ENCODE assay signal across 12 cellular contexts in the genomic region with DNA sequence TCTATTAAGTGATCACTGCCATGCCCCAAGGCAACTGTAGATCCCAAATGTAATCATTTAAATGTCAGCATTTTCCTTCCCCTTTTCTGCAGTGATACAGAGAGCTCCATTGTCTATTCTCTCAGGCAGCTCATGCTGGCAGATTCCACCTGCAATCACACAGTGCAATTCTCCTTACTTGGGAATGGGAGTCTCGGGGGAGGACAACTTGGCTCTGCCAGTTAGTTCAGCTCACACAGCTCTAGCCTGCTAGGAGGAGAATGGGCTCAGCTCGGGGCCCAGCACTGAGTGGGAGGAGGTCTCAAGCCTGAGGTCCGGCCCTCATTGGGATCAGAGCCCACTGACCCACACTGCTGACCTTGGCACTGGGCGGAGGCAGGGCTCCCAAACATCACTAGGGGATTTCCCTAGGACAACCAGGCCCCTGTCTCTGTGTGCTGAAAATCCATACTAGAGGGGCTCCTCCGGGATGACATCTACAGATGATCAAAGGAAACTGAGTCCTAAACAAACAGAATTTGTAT.
DNase-seq lines count a peak whose midpoint lies in the region; ATAC-seq, FAIRE-seq and TF ChIP-seq lines count a peak whose summit lies in the region.
"Had no signal": no experiment of that assay in that cellular context is flagged by ENCODE, and none has a peak within 500 bp of the region (broad histone marks: within the 10 kb centered on the region; RNA-seq: fewer than 3 reads in every experiment).

No MANE protein-coding gene starts in this region.

- DNase-seq in HAP-1 (ENCODE audit: low spot score in 2 of 2) (peak; percentile 23 to 37), heart right ventricle (peak in 1 of 2 donors; percentile 30), ovary (peak; percentile 23 to 78 (median 48)), GM12891 (ENCODE audit: insufficient read length, low spot score) (no peak), H4 (ENCODE audit: low spot score) (no peak), DMS53 treated with DMSO at 0.1 percent for 48 hours (lab: John Stamatoyannopoulos, UW; ENCODE audit: unreplicated experiment) (no peak)
- no peak for DNase-seq in activated T-cell treated with anti-CD3 and anti-CD28 coated beads, Interleukin-2, amount 50 U/mL, for 24 hours
- DNase-seq: T-helper 2 cell had no signal

- H3K4me3 ChIP-seq in HAP-1 (no peak overlapping the region), heart right ventricle (no peak overlapping the region), ovary (no peak overlapping the region)
- H3K4me3 ChIP-seq: BLaER1 treated with 17β-estradiol and CSF1 and Interleukin-3, amounts not matched to agents 10 nM and 100 nM had no signal

- no peaks in the 10 kb centered on the region for H3K36me3 ChIP-seq in HAP-1 (replicated peaks)
- no peaks in the 10 kb centered on the region for H3K36me3 ChIP-seq in heart right ventricle
- H3K36me3 ChIP-seq in ovary, result no peaks in the 10 kb centered on the region
- H3K36me3 ChIP-seq: BLaER1 treated with 17β-estradiol and CSF1 and Interleukin-3, amounts not matched to agents 10 nM and 100 nM had no signal

- no peak for FAIRE-seq in GM12891 (lab: Jason Lieb, UNC)

- H3K27ac ChIP-seq in heart right ventricle (no peak overlapping the region), ovary (no peak overlapping the region)
- H3K27ac ChIP-seq: BLaER1 treated with 17β-estradiol and CSF1 and Interleukin-3, amounts not matched to agents 10 nM and 100 nM had no signal

- in situ Hi-C loops in HAP-1 (cut with MboI; ENCODE audit: low sequenced_read_pairs), result loop anchor here (25.0 kb wide), 1 partner anchor 497 kb away; no protein-coding TSS in a partner anchor

- H3K27ac Mint-ChIP-seq in activated T-cell treated with anti-CD3 and anti-CD28 coated beads, Interleukin-2, amount 50 U/mL, for 24 hours, result no peak overlapping the region
- H3K27ac Mint-ChIP-seq: dendritic cell treated with granulocyte-macrophage colony-stimulating factor and Interleukin-4, amounts not matched to agents 40 ng/mL and 50 ng/mL, for 4 days had no signal

- no peak overlapping the region for H3K4me3 Mint-ChIP-seq in activated T-cell treated with anti-CD3 and anti-CD28 coated beads, Interleukin-2, amount 50 U/mL, for 24 hours
- H3K4me3 Mint-ChIP-seq: dendritic cell treated with granulocyte-macrophage colony-stimulating factor and Interleukin-4, amounts not matched to agents 40 ng/mL and 50 ng/mL, for 4 days had no signal

- H3K9me3 ChIP-seq in HAP-1, result no peaks in the 10 kb centered on the region
- no peaks in the 10 kb centered on the region for H3K9me3 ChIP-seq in heart right ventricle
- no peaks in the 10 kb centered on the region for H3K9me3 ChIP-seq in ovary
- H3K9me3 ChIP-seq: BLaER1 treated with 17β-estradiol and CSF1 and Interleukin-3, amounts not matched to agents 10 nM and 100 nM had no signal

- no peaks in the 10 kb centered on the region for H3K27me3 Mint-ChIP-seq in activated T-cell treated with anti-CD3 and anti-CD28 coated beads, Interleukin-2, amount 50 U/mL, for 24 hours
- H3K27me3 Mint-ChIP-seq: dendritic cell treated with granulocyte-macrophage colony-stimulating factor and Interleukin-4, amounts not matched to agents 40 ng/mL and 50 ng/mL, for 4 days; progenitor cell of endocrine pancreas had no signal

- no peaks in the 10 kb centered on the region for H3K9me3 Mint-ChIP-seq in activated T-cell treated with anti-CD3 and anti-CD28 coated beads, Interleukin-2, amount 50 U/mL, for 24 hours
- H3K9me3 Mint-ChIP-seq: dendritic cell treated with granulocyte-macrophage colony-stimulating factor and Interleukin-4, amounts not matched to agents 40 ng/mL and 50 ng/mL, for 4 days had no signal

- no peaks in the 10 kb centered on the region for H3K27me3 ChIP-seq in HAP-1 (ENCODE audit: low read depth)
- no peaks in the 10 kb centered on the region for H3K27me3 ChIP-seq in heart right ventricle
- no peaks in the 10 kb centered on the region for H3K27me3 ChIP-seq in ovary
- H3K27me3 ChIP-seq: BLaER1 treated with 17β-estradiol and CSF1 and Interleukin-3, amounts not matched to agents 10 nM and 100 nM had no signal

- TF ChIP-seq CTCF in heart right ventricle (IDR thresholded peaks at IDR 0.05) (no peak), ovary (IDR thresholded peaks at IDR 0.05) (no peak)

- H3K4me1 Mint-ChIP-seq in activated T-cell treated with anti-CD3 and anti-CD28 coated beads, Interleukin-2, amount 50 U/mL, for 24 hours (ENCODE audit: low read depth), result peaks cover 22% of the 10 kb centered on the region

- no peaks in the 10 kb centered on the region for H3K36me3 Mint-ChIP-seq in activated T-cell treated with anti-CD3 and anti-CD28 coated beads, Interleukin-2, amount 50 U/mL, for 24 hours (ENCODE audit: low read depth)

- intact Hi-C loops in heart right ventricle (cut with DNase I) (loop anchor here in 1 of 10 donors (10.0 kb wide), 1 partner anchor 210 kb away; no protein-coding TSS in a partner anchor), ovary (cut with DNase I) (loop anchor here in 2 of 4 donors (10.0 kb wide), 2 partner anchors 200 to 740 kb away; no protein-coding TSS in a partner anchor)

- ATAC-seq in SK-N-SH treated with all-trans-retinoic acid at 6 μM for 48 hours, result peak; percentile 41; the same call in 2 of the 3 replicates
- ATAC-seq in heart right ventricle, result peak in 7 of 8 donors; percentile 33 to 72 (median 58)

- H3K4me1 ChIP-seq in HAP-1, result peaks cover 10% of the 10 kb centered on the region
- H3K4me1 ChIP-seq in heart right ventricle, result peaks cover 0 to 38% (median 16%) of the 10 kb centered on the region in 9 donors
- peaks cover 6% of the 10 kb centered on the region for H3K4me1 ChIP-seq in ovary (ENCODE audit: insufficient read depth)

- no peak for TF ChIP-seq EP300 in ovary (IDR thresholded peaks at IDR 0.05)

- TF ChIP-seq POLR2A in ovary (IDR thresholded peaks at IDR 0.05) (no peak), GM12891 (IDR thresholded peaks at IDR 0.05; ENCODE audit: low read depth, low read length) (no peak)

- 43 to 52% methylated on average over 5 of the region's 5 CpGs for WGBS in heart right ventricle, 2 donors
- WGBS in ovary, 3 donors, result 13 to 18% (median 16%) methylated on average over 5 of the region's 5 CpGs

TF ChIP-seq in SK-N-SH treated with all-trans-retinoic acid at 6 μM for 48 hours, 23 proteins besides CTCF, POLR2A, EP300 and RAD21 (continues in another document):
- TF ChIP-seq PPARA (CRISPR knock-in tag; IDR thresholded peaks at IDR 0.05; ENCODE audit: borderline replicate concordance) (no peak), ZC3H10 (CRISPR knock-in tag; IDR thresholded peaks at IDR 0.05) (no peak), ESRRG (CRISPR knock-in tag; IDR thresholded peaks at IDR 0.05) (no peak), ZFP30 (CRISPR knock-in tag; IDR thresholded peaks at IDR 0.05) (no peak), ZNF8 (CRISPR knock-in tag; IDR thresholded peaks at IDR 0.05) (no peak), OSR1 (CRISPR knock-in tag; IDR thresholded peaks at IDR 0.05) (no peak)
- TF ChIP-seq, protein P1, sequence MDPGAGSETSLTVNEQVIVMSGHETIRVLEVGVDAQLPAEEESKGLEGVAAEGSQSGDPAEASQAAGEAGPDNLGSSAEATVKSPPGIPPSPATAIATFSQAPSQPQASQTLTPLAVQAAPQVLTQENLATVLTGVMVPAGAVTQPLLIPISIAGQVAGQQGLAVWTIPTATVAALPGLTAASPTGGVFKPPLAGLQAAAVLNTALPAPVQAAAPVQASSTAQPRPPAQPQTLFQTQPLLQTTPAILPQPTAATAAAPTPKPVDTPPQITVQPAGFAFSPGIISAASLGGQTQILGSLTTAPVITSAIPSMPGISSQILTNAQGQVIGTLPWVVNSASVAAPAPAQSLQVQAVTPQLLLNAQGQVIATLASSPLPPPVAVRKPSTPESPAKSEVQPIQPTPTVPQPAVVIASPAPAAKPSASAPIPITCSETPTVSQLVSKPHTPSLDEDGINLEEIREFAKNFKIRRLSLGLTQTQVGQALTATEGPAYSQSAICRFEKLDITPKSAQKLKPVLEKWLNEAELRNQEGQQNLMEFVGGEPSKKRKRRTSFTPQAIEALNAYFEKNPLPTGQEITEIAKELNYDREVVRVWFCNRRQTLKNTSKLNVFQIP (CRISPR knock-in tag; IDR thresholded peaks at IDR 0.05; ENCODE audit: borderline replicate concordance, low read depth), result no peak

TF ChIP-seq in GM12891, 5 proteins besides CTCF, POLR2A, EP300 and RAD21:
- TF ChIP-seq TAF1 (IDR thresholded peaks at IDR 0.05; ENCODE audit: low read depth, low read length) (no peak), POU2F2 (IDR thresholded peaks at IDR 0.05; ENCODE audit: low read depth, low read length) (no peak), PAX5 (IDR thresholded peaks at IDR 0.05; ENCODE audit: insufficient read depth, low read length, severe bottlenecking) (no peak), SPI1 (IDR thresholded peaks at IDR 0.05; ENCODE audit: low read depth, low read length) (no peak), POLR2AphosphoS5 (IDR thresholded peaks at IDR 0.05; ENCODE audit: low read depth, low read length) (no peak)

Comparison
In these comparisons a context has a peak if more than half of its experiments do, and no peak if none do; other contexts are left out.
1. DNase-seq: peak in HAP-1 (2 of 2) and ovary (5 of 5); none in activated T-cell treated with anti-CD3 and anti-CD28 coated beads, Interleukin-2, amount 50 U/mL, for 24 hours (single experiment), GM12891 (single experiment), H4 (single experiment) and DMS53 treated with DMSO at 0.1 percent for 48 hours (single experiment).